Comparison of ENCODE assay signal across 17 cellular contexts in genomic region chr3:117763561-117763960, GRCh38.
DNase-seq lines count a peak whose midpoint lies in the region; ATAC-seq and TF ChIP-seq lines count a peak whose summit lies in the region.
"Had no signal": no experiment of that assay in that cellular context is flagged by ENCODE, and none has a peak within 500 bp of the region (broad histone marks: within the 10 kb centered on the region; RNA-seq: fewer than 3 reads in every experiment).

No MANE protein-coding gene starts in this region.

- H4K91ac ChIP-seq in IMR-90 (ENCODE audit: insufficient read depth, low read depth, low read length): no peak overlapping the region

- no peak overlapping the region for H3K27ac ChIP-seq in IMR-90 (ENCODE audit: insufficient read depth, low read length)
- H3K27ac ChIP-seq in smooth muscle cell (ENCODE audit: low read depth): no peak overlapping the region
- no peak overlapping the region for H3K27ac ChIP-seq in CD8-positive, alpha-beta T cell (ENCODE audit: low read depth, low read length)
- H3K27ac ChIP-seq: BLaER1 treated with 17β-estradiol and CSF1 and Interleukin-3, amounts not matched to agents 10 nM and 100 nM had no signal

- in situ Hi-C loops in IMR-90 (cut with MboI; ENCODE audit: low sequenced_read_pairs): no loop called here

- H3K9ac ChIP-seq in IMR-90 (ENCODE audit: low read depth, low read length) (no peak overlapping the region), smooth muscle cell (ENCODE audit: low read depth) (no peak overlapping the region)
- H3K9ac ChIP-seq: BLaER1 treated with 17β-estradiol and CSF1 and Interleukin-3, amounts not matched to agents 10 nM and 100 nM had no signal

- H3K36me3 ChIP-seq in IMR-90 (ENCODE audit: control insufficient read depth, insufficient read depth, low read length) (no peaks in the 10 kb centered on the region), smooth muscle cell (ENCODE audit: low read depth) (no peaks in the 10 kb centered on the region)
- no peaks in the 10 kb centered on the region for H3K36me3 ChIP-seq in CD8-positive, alpha-beta T cell (ENCODE audit: insufficient read depth, low read length)
- H3K36me3 ChIP-seq: BLaER1 treated with 17β-estradiol and CSF1 and Interleukin-3, amounts not matched to agents 10 nM and 100 nM had no signal

- POLR2A ChIA-PET in IMR-90 (lab: Charles Lee; ENCODE audit: unreplicated experiment): no interaction called here
- POLR2A ChIA-PET in CD8-positive, alpha-beta T cell (lab: Charles Lee): no interaction called here

- no peak overlapping the region for H4K5ac ChIP-seq in IMR-90 (ENCODE audit: low read depth, low read length)

- DNase-seq in IMR-90 (no peak), UCSD-AML1 (lab: John Stamatoyannopoulos, UW; ENCODE audit: unreplicated experiment) (peak; percentile 10), left kidney (ENCODE audit: low read depth, low spot score) (peak; percentile 22), smooth muscle cell (lab: John Stamatoyannopoulos, UW; ENCODE audit: unreplicated experiment) (no peak), SW 1271 (lab: John Stamatoyannopoulos, UW) (no peak), NCI-H526 (lab: John Stamatoyannopoulos, UW) (no peak), dermis blood vessel endothelial cell (no peak)
- DNase-seq in CD8-positive, alpha-beta T cell: no peak
- DNase-seq: 8988T; ACHN; CD4-positive, CD25-positive, alpha-beta regulatory T cell; DMS153; DMS79 treated with DMSO at 0.1 percent for 48 hours; EL; H7 had no signal

- H3K4me3 ChIP-seq in IMR-90 (ENCODE audit: insufficient read depth, low read depth, low read length) (no peak overlapping the region), smooth muscle cell (no peak overlapping the region)
- H3K4me3 ChIP-seq in CD8-positive, alpha-beta T cell (ENCODE audit: low read depth, low read length): no peak overlapping the region
- H3K4me3 ChIP-seq: BLaER1 treated with 17β-estradiol and CSF1 and Interleukin-3, amounts not matched to agents 10 nM and 100 nM; GM23338 had no signal

- no peak overlapping the region for H2BK20ac ChIP-seq in IMR-90 (ENCODE audit: low read depth, low read length)

- no peaks in the 10 kb centered on the region for H3K36me3 Mint-ChIP-seq in CD8-positive, alpha-beta T cell
- H3K36me3 Mint-ChIP-seq: CD4-positive, CD25-positive, alpha-beta regulatory T cell had no signal

- H2AFZ ChIP-seq in IMR-90 (replicated peaks; ENCODE audit: low read length, poor library complexity) (no peak overlapping the region), smooth muscle cell (ENCODE audit: low read depth) (peak overlapping the region; percentile 55)
- H2AFZ ChIP-seq: GM23338 had no signal

- no peaks in the 10 kb centered on the region for H3K79me2 ChIP-seq in smooth muscle cell (ENCODE audit: low read depth)

- intact Hi-C loops in IMR-90 (cut with micrococcal nuclease): no loop called here
- intact Hi-C loops in CD8-positive, alpha-beta T cell (cut with DNase I, micrococcal nuclease): no loop called here

- no peak overlapping the region for H3K4ac ChIP-seq in IMR-90 (ENCODE audit: low read depth, low read length)

- no peak overlapping the region for H3K4me2 ChIP-seq in IMR-90 (ENCODE audit: low read depth, low read length)
- H3K4me2 ChIP-seq in smooth muscle cell: no peak overlapping the region
- H3K4me2 ChIP-seq: BLaER1 treated with 17β-estradiol and CSF1 and Interleukin-3, amounts not matched to agents 10 nM and 100 nM; GM23338 had no signal

- CTCF ChIA-PET in IMR-90 (lab: Yijun Ruan, JAX): no interaction called here
- CTCF ChIA-PET in CD8-positive, alpha-beta T cell (lab: Charles Lee): no interaction called here

- no peak for TF ChIP-seq RAD21 in IMR-90 (IDR thresholded peaks at IDR 0.05; ENCODE audit: low read length)

- no peaks in the 10 kb centered on the region; the same call in 1 of the 2 replicates for H3K9me1 ChIP-seq in IMR-90 (ENCODE audit: insufficient read depth, low read length)

- no CpG with 5 or more reads among the region's 4 CpGs for WGBS in IMR-90 (ENCODE audit: extremely low coverage in 2 of 2, insufficient read length in 1 of 2), 2 experiments
- WGBS in smooth muscle cell (ENCODE audit: low lambda C conversion rate): 47% methylated on average over 4 of the region's 4 CpGs

- no peak overlapping the region for H3K56ac ChIP-seq in IMR-90 (ENCODE audit: extremely low read depth, insufficient read depth, low read length)

- H4K8ac ChIP-seq in IMR-90 (ENCODE audit: low read depth in 2 of 2, low read length in 2 of 2): no peak overlapping the region

- H3K79me1 ChIP-seq in IMR-90 (ENCODE audit: low read depth in 1 of 2, low read length in 2 of 2): no peaks in the 10 kb centered on the region

- TF ChIP-seq POLR2A in IMR-90 (IDR thresholded peaks at IDR 0.05; ENCODE audit: low read depth, low read length): no peak

- no peak overlapping the region for H3K14ac ChIP-seq in IMR-90 (replicated peaks; ENCODE audit: low read depth, low read length)

- H3K9me3 ChIP-seq in IMR-90 (ENCODE audit: control insufficient read depth, insufficient read depth, low read length) (no peaks in the 10 kb centered on the region), smooth muscle cell (replicated peaks; ENCODE audit: low read depth) (no peaks in the 10 kb centered on the region)
- H3K9me3 ChIP-seq in CD8-positive, alpha-beta T cell (ENCODE audit: low read length): no peaks in the 10 kb centered on the region
- H3K9me3 ChIP-seq: BLaER1 treated with 17β-estradiol and CSF1 and Interleukin-3, amounts not matched to agents 10 nM and 100 nM had no signal

- peaks cover 2% of the 10 kb centered on the region for H3K9me3 Mint-ChIP-seq in CD8-positive, alpha-beta T cell
- H3K9me3 Mint-ChIP-seq: GM23338 had no signal

- H3K18ac ChIP-seq in IMR-90 (ENCODE audit: low read depth, low read length): no peak overlapping the region

- H2AK9ac ChIP-seq in IMR-90 (replicated peaks; ENCODE audit: low read depth, low read length, poor library complexity): peak overlapping the region; percentile 17

- dilution Hi-C loops in IMR-90 (cut with HindIII; ENCODE audit: low sequenced_read_pairs, unreplicated experiment): no loop called here

- BruUV-seq in IMR-90 (replicated peaks; lab: Mats Ljungman, UMichigan): no TSS peak

- no peak overlapping the region for H2BK15ac ChIP-seq in IMR-90 (ENCODE audit: low read depth, low read length)

- H3K27ac Mint-ChIP-seq in CD8-positive, alpha-beta T cell: no peak overlapping the region
- H3K27ac Mint-ChIP-seq: CD4-positive, CD25-positive, alpha-beta regulatory T cell; GM23338 had no signal

- H3K4me1 Mint-ChIP-seq in CD8-positive, alpha-beta T cell (ENCODE audit: low read depth): no peaks in the 10 kb centered on the region
- H3K4me1 Mint-ChIP-seq: CD4-positive, CD25-positive, alpha-beta regulatory T cell had no signal

- TF ChIP-seq CTCF in IMR-90 (conservative IDR thresholded peaks at IDR 0.05; ENCODE audit: low read depth, low read length) (no peak), smooth muscle cell (IDR thresholded peaks at IDR 0.05; ENCODE audit: borderline replicate concordance, insufficient read depth, poor library complexity, severe bottlenecking) (no peak)
- TF ChIP-seq CTCF in CD8-positive, alpha-beta T cell (IDR thresholded peaks at IDR 0.05): no peak

- no peaks in the 10 kb centered on the region for H4K20me1 ChIP-seq in IMR-90 (ENCODE audit: insufficient read depth, low read length)
- H4K20me1 ChIP-seq in smooth muscle cell (ENCODE audit: low read depth): no peaks in the 10 kb centered on the region
- H4K20me1 ChIP-seq: BLaER1 treated with 17β-estradiol and CSF1 and Interleukin-3, amounts not matched to agents 10 nM and 100 nM had no signal

- H2AK5ac ChIP-seq in IMR-90 (ENCODE audit: low read depth, low read length): no peak overlapping the region

- H3F3A ChIP-seq in smooth muscle cell (ENCODE audit: low read depth): peaks cover 20% of the 10 kb centered on the region

- H3K27me3 ChIP-seq in IMR-90 (ENCODE audit: control insufficient read depth, insufficient read depth, low read length) (no peaks in the 10 kb centered on the region), smooth muscle cell (ENCODE audit: low read depth) (no peaks in the 10 kb centered on the region)
- H3K27me3 ChIP-seq in CD8-positive, alpha-beta T cell (ENCODE audit: insufficient read depth, low read length): no peaks in the 10 kb centered on the region
- H3K27me3 ChIP-seq: BLaER1 treated with 17β-estradiol and CSF1 and Interleukin-3, amounts not matched to agents 10 nM and 100 nM had no signal

- no peak overlapping the region for H3K4me3 Mint-ChIP-seq in CD8-positive, alpha-beta T cell
- H3K4me3 Mint-ChIP-seq: CD4-positive, CD25-positive, alpha-beta regulatory T cell; GM23338 had no signal

- H3K23ac ChIP-seq in IMR-90 (ENCODE audit: low read depth, low read length): no peak overlapping the region

- peaks cover 6% of the 10 kb centered on the region; the same call in 1 of the 2 replicates for H3K4me1 ChIP-seq in IMR-90 (ENCODE audit: control insufficient read depth, insufficient read depth, low read length)
- peaks cover 12% of the 10 kb centered on the region for H3K4me1 ChIP-seq in smooth muscle cell (ENCODE audit: low read depth)
- H3K4me1 ChIP-seq in CD8-positive, alpha-beta T cell (ENCODE audit: insufficient read depth, low read length): no peaks in the 10 kb centered on the region
- H3K4me1 ChIP-seq: BLaER1 treated with 17β-estradiol and CSF1 and Interleukin-3, amounts not matched to agents 10 nM and 100 nM had no signal

- no peak for ATAC-seq in IMR-90 (ENCODE audit: low read depth)
- ATAC-seq in CD8-positive, alpha-beta T cell: no peak

- H3K27me3 Mint-ChIP-seq in CD8-positive, alpha-beta T cell (ENCODE audit: low read depth): no peaks in the 10 kb centered on the region
- H3K27me3 Mint-ChIP-seq: CD4-positive, CD25-positive, alpha-beta regulatory T cell had no signal

- no peak overlapping the region for H2BK120ac ChIP-seq in IMR-90 (ENCODE audit: low read depth, low read length)

- H2BK5ac ChIP-seq in IMR-90 (ENCODE audit: low read depth, low read length, poor library complexity, severe bottlenecking): no peak overlapping the region

TF ChIP-seq in IMR-90, 13 proteins besides CTCF, POLR2A, EP300 and RAD21 (continues in another document):
- TF ChIP-seq MAFK (IDR thresholded peaks at IDR 0.05; ENCODE audit: low read depth, low read length): no peak
- TF ChIP-seq BHLHE40 (IDR thresholded peaks at IDR 0.05; ENCODE audit: low read depth, low read length): no peak
- no peak for TF ChIP-seq CHD1 (IDR thresholded peaks at IDR 0.05; ENCODE audit: low read depth, low read length)
- TF ChIP-seq RFX5 (IDR thresholded peaks at IDR 0.05; ENCODE audit: low read depth, low read length): no peak
- no peak for TF ChIP-seq CEBPB (IDR thresholded peaks at IDR 0.05; ENCODE audit: low read depth, low read length)
- TF ChIP-seq FOS (IDR thresholded peaks at IDR 0.05; ENCODE audit: low read depth, low read length): no peak
- no peak for TF ChIP-seq USF2 (IDR thresholded peaks at IDR 0.05; ENCODE audit: low read depth, low read length)

Comparison
In these comparisons a context has a peak if more than half of its experiments do, and no peak if none do; other contexts are left out.
1. DNase-seq: peak in UCSD-AML1 (single experiment) and left kidney (single experiment); none in IMR-90 (single experiment), smooth muscle cell (single experiment), SW 1271 (0 of 2), NCI-H526 (0 of 2), CD8-positive, alpha-beta T cell (0 of 7) and dermis blood vessel endothelial cell (single experiment).